In genomic region chr5:14878192-14878591, GRCh38 we compare ENCODE assay signal across 4 cellular contexts. TPM values are rescaled to one million over a fixed set of nuclear protein-coding genes. Genes with fewer than 3 reads are reported as not detected.
DNase-seq lines count a peak whose midpoint lies in the region; TF ChIP-seq lines count a peak whose summit lies in the region.
"Not testable (repeated sequence)": the region's sequence is repeated elsewhere in the genome, so short reads cannot be mapped to it uniquely, and the experiment has no call there.

No MANE protein-coding gene starts in this region.

- not testable (repeated sequence) for TF ChIP-seq CTCF in HEK293 (tag by site-specific recombination; IDR thresholded peaks at IDR 0.05); endothelial cell (IDR thresholded peaks at IDR 0.05; ENCODE audit: unreplicated experiment); neural crest cell (conservative IDR thresholded peaks at IDR 0.05)

- H3K27me3 Mint-ChIP-seq in endothelial cell (ENCODE audit: unreplicated experiment) = not testable (repeated sequence)
- H3K27me3 Mint-ChIP-seq in neural crest cell (ENCODE audit: low read depth) = peaks cover 11% of the 10 kb centered on the region

- POLR2A ChIA-PET in HEK293 (lab: Yijun Ruan, JAX) = not testable (repeated sequence)

- not testable (repeated sequence) for H3K4me1 ChIP-seq in HEK293 (ENCODE audit: control insufficient read depth, insufficient read depth, low read length)

- not testable (repeated sequence) for H3K9me3 ChIP-seq in HEK293 (ENCODE audit: control insufficient read depth, insufficient read depth, low read depth, low read length)

- peak overlapping the region; percentile 48 for H3K27ac Mint-ChIP-seq in endothelial cell (ENCODE audit: unreplicated experiment)
- H3K27ac Mint-ChIP-seq in neural crest cell (ENCODE audit: unreplicated experiment) = not testable (repeated sequence)

- peaks cover 23% of the 10 kb centered on the region for H3K4me1 Mint-ChIP-seq in endothelial cell (ENCODE audit: unreplicated experiment)
- not testable (repeated sequence) for H3K4me1 Mint-ChIP-seq in neural crest cell

- not testable (repeated sequence) for H3K36me3 Mint-ChIP-seq in endothelial cell (ENCODE audit: low read depth, unreplicated experiment); neural crest cell (ENCODE audit: low read depth)

- H3K4me3 ChIP-seq in HEK293 (ENCODE audit: low read depth, low read length) = not testable (repeated sequence)

- peak; percentile 40 for DNase-seq in NCI-H748 (lab: John Stamatoyannopoulos, UW; ENCODE audit: unreplicated experiment)
- DNase-seq in endothelial cell (ENCODE audit: low spot score); neural crest cell (ENCODE audit: low read depth, low spot score): not testable (repeated sequence)

- not testable (repeated sequence) for H3K4me3 Mint-ChIP-seq in endothelial cell (ENCODE audit: unreplicated experiment)
- H3K4me3 Mint-ChIP-seq in neural crest cell = peak overlapping the region; percentile 4

- H3K27ac ChIP-seq in HEK293 (ENCODE audit: extremely low read depth, low read depth, low read length) = not testable (repeated sequence)

- H3K9me3 Mint-ChIP-seq in endothelial cell (ENCODE audit: unreplicated experiment); neural crest cell: not testable (repeated sequence)

- H3K36me3 ChIP-seq in HEK293 (ENCODE audit: control insufficient read depth in 2 of 2, insufficient read depth in 1 of 2, low read length in 2 of 2) = not testable (repeated sequence)

- CTCF ChIA-PET in HEK293 (lab: Yijun Ruan, JAX) = interaction anchor here (0.6 to 2.0 kb wide), 4 partner anchors 8 to 136 kb away, joined by 3 to 6 read pairs (median 3); no protein-coding TSS in a partner anchor

TF ChIP-seq in HEK293, 187 proteins besides CTCF, POLR2A, EP300 and RAD21:
- TF ChIP-seq ZNF610 (tag by site-specific recombination; IDR thresholded peaks at IDR 0.05; ENCODE audit: borderline replicate concordance) = peak; percentile 98

RNA-seq across cellular contexts. Expression of gene ANKH, which starts 6.6 kb away (rescaled TPM):
- total RNA-seq in endothelial cell (ENCODE audit: unreplicated experiment) (61.8 TPM), neural crest cell (28.6 and 32.3 TPM in 2 replicates)
